23 cellular contexts compared by ENCODE assay signal in genomic region chr22:41587347-41587723, GRCh38. TPM values are rescaled to one million over a fixed set of nuclear protein-coding genes. Genes with fewer than 3 reads are reported as not detected.
DNase-seq lines count a peak whose midpoint lies in the region; ATAC-seq and TF ChIP-seq lines count a peak whose summit lies in the region.
"Had no signal": no experiment of that assay in that cellular context is flagged by ENCODE, and none has a peak within 500 bp of the region (broad histone marks: within the 10 kb centered on the region; RNA-seq: fewer than 3 reads in every experiment).

No MANE protein-coding gene starts in this region.

- POLR2A ChIA-PET in activated CD8-positive, alpha-beta T cell treated with anti-CD3 and anti-CD28 coated beads, Interleukin-2, amount 10 ng/mL, durations not matched to agents 7 days and 5 days (lab: Charles Lee), result interaction anchor here (0.6 kb wide), 1 partner anchor 22 kb away, joined by 3 read pairs; no protein-coding TSS in a partner anchor
- POLR2A ChIA-PET in activated CD8-positive, alpha-beta T cell treated with anti-CD3 and anti-CD28 coated beads for 36 hours (lab: Charles Lee), result interaction anchor here (1.2 kb wide), 1 partner anchor 32 kb away, joined by 3 read pairs; no protein-coding TSS in a partner anchor
- POLR2A ChIA-PET in OCI-LY7 (lab: Charles Lee), result interaction anchor here (0.7 kb wide), 1 partner anchor 23 kb away, joined by 4 read pairs; no protein-coding TSS in a partner anchor

- no peaks in the 10 kb centered on the region for H3K9me2 ChIP-seq in OCI-LY7 (ENCODE audit: insufficient read depth, low read length)

- no peaks in the 10 kb centered on the region for H3K9me3 Mint-ChIP-seq in activated CD8-positive, alpha-beta T cell treated with anti-CD3 and anti-CD28 coated beads, Interleukin-2, amount 10 ng/mL, durations not matched to agents 7 days and 5 days (ENCODE audit: insufficient read depth)
- no peaks in the 10 kb centered on the region for H3K9me3 Mint-ChIP-seq in activated CD8-positive, alpha-beta T cell treated with anti-CD3 and anti-CD28 coated beads for 36 hours
- H3K9me3 Mint-ChIP-seq in activated T-helper 17 cell treated with anti-CD3 and anti-CD28 coated beads, Interleukin-2, amount 50 U/mL, for 72 hours, result no peaks in the 10 kb centered on the region
- H3K9me3 Mint-ChIP-seq: activated B cell treated with CpG ODN at 0.5 μM for 24 hours, CD14-positive monocyte, natural killer cell had no signal

- H3K27me3 Mint-ChIP-seq in activated CD8-positive, alpha-beta T cell treated with anti-CD3 and anti-CD28 coated beads, Interleukin-2, amount 10 ng/mL, durations not matched to agents 7 days and 5 days (ENCODE audit: low read depth), result no peaks in the 10 kb centered on the region
- no peaks in the 10 kb centered on the region for H3K27me3 Mint-ChIP-seq in activated CD8-positive, alpha-beta T cell treated with anti-CD3 and anti-CD28 coated beads for 36 hours
- H3K27me3 Mint-ChIP-seq in activated T-helper 17 cell treated with anti-CD3 and anti-CD28 coated beads, Interleukin-2, amount 50 U/mL, for 72 hours, result no peaks in the 10 kb centered on the region
- H3K27me3 Mint-ChIP-seq: activated B cell treated with CpG ODN at 0.5 μM for 24 hours had no signal

- H3K79me2 ChIP-seq in OCI-LY7 (ENCODE audit: insufficient read depth, low read depth, low read length), result peaks cover 7% of the 10 kb centered on the region; the same call in 1 of the 2 replicates

- ATAC-seq in activated CD8-positive, alpha-beta T cell treated with anti-CD3 and anti-CD28 coated beads, Interleukin-2, amount 10 ng/mL, durations not matched to agents 7 days and 5 days, result no peak
- ATAC-seq in activated CD8-positive, alpha-beta T cell treated with anti-CD3 and anti-CD28 coated beads for 36 hours, result no peak
- ATAC-seq in right lobe of liver, result no peak
- ATAC-seq in HG03571 (IDR thresholded peaks at IDR 0.05; ENCODE audit: unreplicated experiment), result no peak
- ATAC-seq in activated T-helper 17 cell treated with anti-CD3 and anti-CD28 coated beads, Interleukin-2, amount 50 U/mL, for 72 hours (replicated peaks), result no peak
- ATAC-seq: natural killer cell had no signal

- CTCF ChIA-PET in activated CD8-positive, alpha-beta T cell treated with anti-CD3 and anti-CD28 coated beads, Interleukin-2, amount 10 ng/mL, durations not matched to agents 7 days and 5 days (lab: Charles Lee), result no interaction called here
- CTCF ChIA-PET in activated CD8-positive, alpha-beta T cell treated with anti-CD3 and anti-CD28 coated beads for 36 hours (lab: Charles Lee), result no interaction called here
- CTCF ChIA-PET in OCI-LY7 (lab: Charles Lee; ENCODE audit: unreplicated experiment), result no interaction called here

- no peak for TF ChIP-seq EP300 in transverse colon (IDR thresholded peaks at IDR 0.05; ENCODE audit: low read depth)

- H3K9me3 ChIP-seq in right lobe of liver, result no peaks in the 10 kb centered on the region
- no peaks in the 10 kb centered on the region for H3K9me3 ChIP-seq in transverse colon
- H3K9me3 ChIP-seq in OCI-LY7 (ENCODE audit: low read length), result no peaks in the 10 kb centered on the region
- H3K9me3 ChIP-seq: spleen had no signal

- no TSS peak for BruUV-seq in OCI-LY7 (replicated peaks; lab: Mats Ljungman, UMichigan)

- in situ Hi-C loops in transverse colon (cut with MboI; ENCODE audit: low pct_ligation_motif_present in 1 of 4, low pct_unique_long_range_greater_than_20kb in 1 of 4, low sequenced_read_pairs in 3 of 4), result no loop called here

- H3K4me3 ChIP-seq in right lobe of liver, result peak overlapping the region in 2 of 3 donors; percentile 19 to 28
- H3K4me3 ChIP-seq in transverse colon, result peak overlapping the region in 1 of 4 donors; percentile 97
- H3K4me3 ChIP-seq in OCI-LY7 (ENCODE audit: low read depth, low read length, poor library complexity, severe bottlenecking), result no peak overlapping the region

- no peak for TF ChIP-seq CTCF in activated CD8-positive, alpha-beta T cell treated with anti-CD3 and anti-CD28 coated beads for 36 hours (IDR thresholded peaks at IDR 0.05)
- TF ChIP-seq CTCF in VCaP (conservative IDR thresholded peaks at IDR 0.05) (no peak), right lobe of liver (IDR thresholded peaks at IDR 0.05) (no peak), transverse colon (IDR thresholded peaks at IDR 0.05) (no peak), OCI-LY7 (conservative IDR thresholded peaks at IDR 0.05; ENCODE audit: low read length) (no peak)

- no peak overlapping the region for H3K4me2 ChIP-seq in OCI-LY7 (ENCODE audit: low read length)

- H3K27ac ChIP-seq in VCaP, result peak overlapping the region; percentile 88
- peak overlapping the region in 2 of 3 donors; percentile 73 to 80 for H3K27ac ChIP-seq in right lobe of liver
- peak overlapping the region; percentile 86 to 91 (median 88) for H3K27ac ChIP-seq in transverse colon
- no peak overlapping the region for H3K27ac ChIP-seq in OCI-LY7 (ENCODE audit: low read depth, low read length, poor library complexity, severe bottlenecking)
- H3K27ac ChIP-seq: spleen had no signal

- H4K20me1 ChIP-seq in OCI-LY7 (ENCODE audit: insufficient read depth, low read length), result no peaks in the 10 kb centered on the region

- no peaks in the 10 kb centered on the region for H3K27me3 ChIP-seq in right lobe of liver
- no peaks in the 10 kb centered on the region for H3K27me3 ChIP-seq in transverse colon
- H3K27me3 ChIP-seq: spleen had no signal

- H3K27ac Mint-ChIP-seq in activated CD8-positive, alpha-beta T cell treated with anti-CD3 and anti-CD28 coated beads, Interleukin-2, amount 10 ng/mL, durations not matched to agents 7 days and 5 days, result no peak overlapping the region
- no peak overlapping the region for H3K27ac Mint-ChIP-seq in activated CD8-positive, alpha-beta T cell treated with anti-CD3 and anti-CD28 coated beads for 36 hours
- no peak overlapping the region for H3K27ac Mint-ChIP-seq in activated T-helper 17 cell treated with anti-CD3 and anti-CD28 coated beads, Interleukin-2, amount 50 U/mL, for 72 hours
- H3K27ac Mint-ChIP-seq: activated B cell treated with CpG ODN at 0.5 μM for 24 hours, natural killer cell had no signal

- no peak overlapping the region for H2AFZ ChIP-seq in OCI-LY7 (ENCODE audit: low read length)

- H3K4me3 Mint-ChIP-seq in activated CD8-positive, alpha-beta T cell treated with anti-CD3 and anti-CD28 coated beads, Interleukin-2, amount 10 ng/mL, durations not matched to agents 7 days and 5 days, result peak overlapping the region; percentile 34
- no peak overlapping the region for H3K4me3 Mint-ChIP-seq in activated CD8-positive, alpha-beta T cell treated with anti-CD3 and anti-CD28 coated beads for 36 hours
- H3K4me3 Mint-ChIP-seq in activated T-helper 17 cell treated with anti-CD3 and anti-CD28 coated beads, Interleukin-2, amount 50 U/mL, for 72 hours, result no peak overlapping the region
- H3K4me3 Mint-ChIP-seq: activated B cell treated with CpG ODN at 0.5 μM for 24 hours, CD14-positive monocyte, natural killer cell had no signal

- 58% methylated on average over 5 of the region's 7 CpGs for WGBS in right lobe of liver (ENCODE audit: insufficient coverage, low coverage, low lambda C conversion rate, missing lambda C conversion rate)
- 55 to 72% methylated on average over 5 to 7 of the region's 7 CpGs for WGBS in transverse colon (ENCODE audit: low coverage in 1 of 2), 2 donors

- H3K4me1 ChIP-seq in right lobe of liver (peaks cover 0 to 16% (median 7%) of the 10 kb centered on the region in 4 donors), transverse colon (peaks cover 3 to 29% (median 12%) of the 10 kb centered on the region in 4 donors), OCI-LY7 (ENCODE audit: insufficient read depth, low read length, poor library complexity, severe bottlenecking) (peaks cover 19% of the 10 kb centered on the region)

- peaks cover 24% of the 10 kb centered on the region for H3K4me1 Mint-ChIP-seq in activated CD8-positive, alpha-beta T cell treated with anti-CD3 and anti-CD28 coated beads, Interleukin-2, amount 10 ng/mL, durations not matched to agents 7 days and 5 days (ENCODE audit: low read depth)
- H3K4me1 Mint-ChIP-seq in activated CD8-positive, alpha-beta T cell treated with anti-CD3 and anti-CD28 coated beads for 36 hours (ENCODE audit: low read depth), result peaks cover 12% of the 10 kb centered on the region
- H3K4me1 Mint-ChIP-seq in activated T-helper 17 cell treated with anti-CD3 and anti-CD28 coated beads, Interleukin-2, amount 50 U/mL, for 72 hours, result peaks cover 4% of the 10 kb centered on the region

- peaks cover 0 to 18% (median 8%) of the 10 kb centered on the region in 4 donors for H3K36me3 ChIP-seq in right lobe of liver
- H3K36me3 ChIP-seq in transverse colon, result peaks cover 0 to 21% (median 0%) of the 10 kb centered on the region in 4 donors
- H3K36me3 ChIP-seq in OCI-LY7 (ENCODE audit: insufficient read depth, low read length), result no peaks in the 10 kb centered on the region

- DNase-seq in activated CD8-positive, alpha-beta T cell treated with anti-CD3 and anti-CD28 coated beads, Interleukin-2, amount 10 ng/mL, durations not matched to agents 7 days and 5 days, result no peak
- DNase-seq in activated CD8-positive, alpha-beta T cell treated with anti-CD3 and anti-CD28 coated beads for 36 hours, result no peak
- DNase-seq in right lobe of liver (no peak), transverse colon (no peak), OCI-LY7 (ENCODE audit: low spot score) (no peak)
- DNase-seq: activated B cell treated with CpG ODN at 0.5 μM for 24 hours; activated effector memory CD4-positive, alpha-beta T cell treated with anti-CD3 and anti-CD28 coated beads, Interleukin-2, amount 50 U/mL, for 16 hours; aorta; DMS79; GOT3; hippocampal formation; MM.1S; natural killer cell; NCI-H1694; NCI-H446 treated with DMSO at 0.1 percent for 48 hours; SIG-M5; spleen had no signal

- H3K36me3 Mint-ChIP-seq in activated CD8-positive, alpha-beta T cell treated with anti-CD3 and anti-CD28 coated beads, Interleukin-2, amount 10 ng/mL, durations not matched to agents 7 days and 5 days (ENCODE audit: low read depth), result peaks cover 10% of the 10 kb centered on the region
- peaks cover 3% of the 10 kb centered on the region for H3K36me3 Mint-ChIP-seq in activated CD8-positive, alpha-beta T cell treated with anti-CD3 and anti-CD28 coated beads for 36 hours (ENCODE audit: low read depth)
- peaks cover 23% of the 10 kb centered on the region for H3K36me3 Mint-ChIP-seq in activated T-helper 17 cell treated with anti-CD3 and anti-CD28 coated beads, Interleukin-2, amount 50 U/mL, for 72 hours (ENCODE audit: low read depth)
- H3K36me3 Mint-ChIP-seq: natural killer cell had no signal

- TF ChIP-seq POLR2A in right lobe of liver (IDR thresholded peaks at IDR 0.05), result no peak
- TF ChIP-seq POLR2A in transverse colon (IDR thresholded peaks at IDR 0.05), result no peak

- intact Hi-C loops in activated CD8-positive, alpha-beta T cell treated with anti-CD3 and anti-CD28 coated beads for 36 hours (cut with micrococcal nuclease), result no loop called here
- intact Hi-C loops in right lobe of liver (cut with DNase I) (no loop called here), transverse colon (cut with DNase I; ENCODE audit: low total_unique reads) (no loop called here), OCI-LY7 (cut with micrococcal nuclease; ENCODE audit: unreplicated experiment) (no loop called here)

RNA-seq across cellular contexts. Expression of gene PMM1, which starts 2.3 kb away (rescaled TPM):
- total RNA-seq in activated CD8-positive, alpha-beta T cell treated with anti-CD3 and anti-CD28 coated beads, Interleukin-2, amount 10 ng/mL, durations not matched to agents 7 days and 5 days, result 10 to 100 TPM; 37.5 to 38.2 TPM
- 10 to 100 TPM; 29.8 to 29.9 TPM for total RNA-seq in activated CD8-positive, alpha-beta T cell treated with anti-CD3 and anti-CD28 coated beads for 36 hours
- total RNA-seq in right lobe of liver (10 to 100 TPM; 21.6 to 45.1 (median 36.2) TPM), transverse colon (100 to 1,000 TPM; 104 to 262 (median 128) TPM), OCI-LY7 (2022) (40.5 and 45.7 TPM in 2 replicates)
- total RNA-seq in OCI-LY7 (2014; rRNA removed; shearing (Covaris generic)), result 17.0 and 17.5 TPM in 2 replicates
- 10 to 100 TPM; 41.0 to 54.7 TPM for total RNA-seq in activated T-helper 17 cell treated with anti-CD3 and anti-CD28 coated beads, Interleukin-2, amount 50 U/mL, for 72 hours

RNA-seq across cellular contexts. Expression of gene CSDC2, which starts 26.5 kb away (rescaled TPM):
- not detected for total RNA-seq in activated CD8-positive, alpha-beta T cell treated with anti-CD3 and anti-CD28 coated beads, Interleukin-2, amount 10 ng/mL, durations not matched to agents 7 days and 5 days
- total RNA-seq in activated CD8-positive, alpha-beta T cell treated with anti-CD3 and anti-CD28 coated beads for 36 hours, result not detected
- total RNA-seq in right lobe of liver (1 to 10 TPM in 1 of 6 experiments, under 1 TPM in 4, not detected in 1; 0.31 to 3.8 (median 0.37) TPM), transverse colon (1 to 10 TPM; 1.2 to 7.1 (median 2.8) TPM), OCI-LY7 (2022) (not detected in 2 replicates)
- not detected in 2 replicates for total RNA-seq in OCI-LY7 (2014; rRNA removed; shearing (Covaris generic))
- not detected for total RNA-seq in activated T-helper 17 cell treated with anti-CD3 and anti-CD28 coated beads, Interleukin-2, amount 50 U/mL, for 72 hours
- total RNA-seq: activated B cell treated with CpG ODN at 0.5 μM for 24 hours; natural killer cell; pulmonary artery endothelial cell; T-helper 2 cell treated with Interferon-gamma antibody and Interleukin-4, amounts not matched to agents 100 ng/mL and 5 ng/mL, for 36 hours had no signal

RNA-seq across cellular contexts. Expression of gene DESI1, which starts 33.5 kb away (rescaled TPM):
- 10 to 100 TPM; 33.0 to 35.2 TPM for total RNA-seq in activated CD8-positive, alpha-beta T cell treated with anti-CD3 and anti-CD28 coated beads, Interleukin-2, amount 10 ng/mL, durations not matched to agents 7 days and 5 days
- 10 to 100 TPM; 48.0 to 55.1 TPM for total RNA-seq in activated CD8-positive, alpha-beta T cell treated with anti-CD3 and anti-CD28 coated beads for 36 hours
- total RNA-seq in right lobe of liver (10 to 100 TPM; 34.8 to 49.5 (median 40.9) TPM), transverse colon (10 to 100 TPM; 13.5 to 27.6 (median 16.8) TPM), OCI-LY7 (2022) (59.0 and 65.0 TPM in 2 replicates)
- total RNA-seq in OCI-LY7 (2014; rRNA removed; shearing (Covaris generic)), result 20.4 and 39.0 TPM in 2 replicates
- total RNA-seq in activated T-helper 17 cell treated with anti-CD3 and anti-CD28 coated beads, Interleukin-2, amount 50 U/mL, for 72 hours, result 10 to 100 TPM; 31.1 to 60.3 TPM

RNA-seq across cellular contexts. Expression of gene XRCC6, which starts 33.8 kb away (rescaled TPM):
- total RNA-seq in activated CD8-positive, alpha-beta T cell treated with anti-CD3 and anti-CD28 coated beads, Interleukin-2, amount 10 ng/mL, durations not matched to agents 7 days and 5 days, result 100 to 1,000 TPM; 302 to 308 TPM
- 100 to 1,000 TPM; 424 to 425 TPM for total RNA-seq in activated CD8-positive, alpha-beta T cell treated with anti-CD3 and anti-CD28 coated beads for 36 hours
- total RNA-seq in right lobe of liver, result 100 to 1,000 TPM in 2 of 6 experiments, 10 to 100 TPM in 4; 71.0 to 122 (median 91.1) TPM
- 100 to 1,000 TPM in 3 of 4 donors, 10 to 100 TPM in 1; 56.5 to 145 (median 126) TPM for total RNA-seq in transverse colon
- total RNA-seq in OCI-LY7 (2014; rRNA removed; shearing (Covaris generic)), result 378 and 419 TPM in 2 replicates
- 374 and 426 TPM in 2 replicates for total RNA-seq in OCI-LY7 (2022)
- total RNA-seq in activated T-helper 17 cell treated with anti-CD3 and anti-CD28 coated beads, Interleukin-2, amount 50 U/mL, for 72 hours, result 100 to 1,000 TPM; 237 to 428 TPM

RNA-seq across cellular contexts. Expression of gene POLR3H, which starts 43.1 kb away (rescaled TPM):
- total RNA-seq in activated CD8-positive, alpha-beta T cell treated with anti-CD3 and anti-CD28 coated beads, Interleukin-2, amount 10 ng/mL, durations not matched to agents 7 days and 5 days, result 10 to 100 TPM; 31.3 to 31.9 TPM
- total RNA-seq in activated CD8-positive, alpha-beta T cell treated with anti-CD3 and anti-CD28 coated beads for 36 hours, result 10 to 100 TPM; 26.8 to 29.0 TPM
- total RNA-seq in right lobe of liver (10 to 100 TPM in 5 of 6 experiments, 1 to 10 TPM in 1; 9.5 to 23.0 (median 18.0) TPM), transverse colon (1 to 10 TPM; 5.6 to 8.4 (median 7.0) TPM), OCI-LY7 (2022) (41.0 and 48.3 TPM in 2 replicates)
- total RNA-seq in OCI-LY7 (2014; rRNA removed; shearing (Covaris generic)), result 26.6 and 28.5 TPM in 2 replicates
- total RNA-seq in activated T-helper 17 cell treated with anti-CD3 and anti-CD28 coated beads, Interleukin-2, amount 50 U/mL, for 72 hours, result 10 to 100 TPM; 19.5 to 58.2 TPM
